Comparison of ENCODE assay signal across 8 cellular contexts in the genomic region with DNA sequence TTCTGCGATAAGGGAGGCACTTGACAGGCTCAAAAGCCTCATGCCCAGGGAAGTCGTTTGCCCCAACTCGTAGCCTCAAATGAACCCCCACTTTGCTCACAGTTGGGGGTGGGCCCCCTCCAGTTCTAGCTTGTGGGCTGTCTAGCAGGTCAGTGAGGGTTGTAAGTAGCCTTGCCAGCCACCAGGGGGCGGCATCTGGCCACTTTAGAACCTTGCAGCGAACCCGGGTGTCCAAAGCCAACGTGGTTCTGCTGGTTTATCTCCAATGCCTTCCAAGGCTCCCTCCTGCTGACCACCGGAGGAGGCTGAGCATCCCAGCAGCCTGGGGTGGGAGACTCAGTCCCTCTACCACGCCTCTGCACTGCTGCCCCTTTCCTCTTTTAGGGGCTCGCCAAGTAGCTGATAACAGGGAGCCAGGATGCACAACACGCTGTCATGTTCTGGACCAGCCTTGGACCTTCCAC. TPM values are rescaled to one million over a fixed set of nuclear protein-coding genes. Genes with fewer than 3 reads are reported as not detected.
DNase-seq lines count a peak whose midpoint lies in the region; ATAC-seq and TF ChIP-seq lines count a peak whose summit lies in the region.

No MANE protein-coding gene starts in this region.

- TF ChIP-seq CTCF in AG04450 (IDR thresholded peaks at IDR 0.05; ENCODE audit: low read depth, low read length) (peak; percentile 89), HL-60 (IDR thresholded peaks at IDR 0.05; ENCODE audit: insufficient read depth, low read length) (peak; percentile 81), PC-3 (conservative IDR thresholded peaks at IDR 0.05; ENCODE audit: low read depth, low read length) (peak; percentile 92), neutrophil (IDR thresholded peaks at IDR 0.05) (peak; percentile 92)

- H3K27me3 ChIP-seq in AG04450 (ENCODE audit: control insufficient read depth, insufficient read depth, low read length), result peaks cover 9% of the 10 kb centered on the region
- no peaks in the 10 kb centered on the region for H3K27me3 ChIP-seq in HL-60 (ENCODE audit: insufficient read depth, poor library complexity, severe bottlenecking)
- H3K27me3 ChIP-seq in PC-3 (ENCODE audit: low read length), result no peaks in the 10 kb centered on the region
- no peaks in the 10 kb centered on the region for H3K27me3 ChIP-seq in neutrophil

- H3K9me2 ChIP-seq in PC-3 (replicated peaks; ENCODE audit: low read length), result no peaks in the 10 kb centered on the region

- ATAC-seq in GM18858 (IDR thresholded peaks at IDR 0.05; ENCODE audit: unreplicated experiment) (peak; percentile 83), PC-3 (peak; percentile 94)

- H3K27ac ChIP-seq in AG04450 (ENCODE audit: low read depth, low read length) (no peak overlapping the region), HL-60 (replicated peaks) (no peak overlapping the region), PC-3 (ENCODE audit: low read length) (no peak overlapping the region), neutrophil (no peak overlapping the region)

- H3K9me3 ChIP-seq in AG04450 (ENCODE audit: control insufficient read depth, insufficient read depth, low read length) (no peaks in the 10 kb centered on the region), PC-3 (ENCODE audit: low read length) (no peaks in the 10 kb centered on the region), neutrophil (no peaks in the 10 kb centered on the region)

- POLR2A ChIA-PET in AG04450 (lab: Yijun Ruan, JAX) (no interaction called here), PC-3 (lab: Charles Lee; ENCODE audit: unreplicated experiment) (no interaction called here)

- DNase-seq in AG04450 (ENCODE audit: low read depth, low spot score), result peak; percentile 50
- peak; percentile 49 to 63 for DNase-seq in HL-60 (ENCODE audit: low read depth in 1 of 2, low spot score in 1 of 2)
- peak; percentile 78 for DNase-seq in PC-3
- DNase-seq in activated T-cell treated with anti-CD3 and anti-CD28 coated beads, Interleukin-2, amount 50 U/mL, for 48 hours, result peak; percentile 80 to 85
- peak; percentile 68 for DNase-seq in fibroblast of the conjunctiva (ENCODE audit: low read depth)
- peak; percentile 48 for DNase-seq in stromal cell of bone marrow (ENCODE audit: low read depth)

- no TSS peak for BruUV-seq in PC-3 (replicated peaks; lab: Mats Ljungman, UMichigan)

- intact Hi-C loops in PC-3 (cut with micrococcal nuclease), result loop anchor here (1.0 to 5.0 kb wide), 5 partner anchors 99 to 449 kb away; a partner anchor contains a TSS

- H3K36me3 ChIP-seq in PC-3 (ENCODE audit: low read depth, low read length) (no peaks in the 10 kb centered on the region), neutrophil (no peaks in the 10 kb centered on the region)

- CTCF ChIA-PET in AG04450 (lab: Charles Lee), result interaction anchor here (0.6 to 6.3 kb wide), 24 partner anchors 9 to 450 kb away, joined by 3 to 98 read pairs (median 4); a partner anchor contains a TSS
- CTCF ChIA-PET in PC-3 (lab: Charles Lee), result interaction anchor here (0.6 to 1.0 kb wide), 3 partner anchors 97 to 160 kb away, joined by 3 to 5 read pairs (median 3); a partner anchor contains a TSS

- peaks cover under 1% of the 10 kb centered on the region; the same call in 1 of the 2 replicates for H3K4me1 ChIP-seq in PC-3 (ENCODE audit: insufficient read depth, low read length)
- H3K4me1 ChIP-seq in neutrophil (ENCODE audit: control insufficient read depth in 1 of 2, insufficient read depth in 1 of 2, low read depth in 1 of 2, low read length in 1 of 2), result peaks cover 15 to 16% of the 10 kb centered on the region in 2 experiments

- peak overlapping the region; percentile 54; the same call in 1 of the 2 replicates for H2AFZ ChIP-seq in PC-3 (ENCODE audit: low read length)

- H3F3A ChIP-seq in PC-3 (ENCODE audit: low read length, unreplicated experiment), result no peaks in the 10 kb centered on the region

- H3K4me3 ChIP-seq in AG04450 (ENCODE audit: low read depth, low read length), result no peak overlapping the region
- no peak overlapping the region for H3K4me3 ChIP-seq in HL-60 (replicated peaks; ENCODE audit: insufficient read depth, low read length)
- H3K4me3 ChIP-seq in PC-3 (ENCODE audit: low read length), result no peak overlapping the region
- no peak overlapping the region for H3K4me3 ChIP-seq in neutrophil (ENCODE audit: low read depth in 1 of 2, low read length in 1 of 2)

- no peaks in the 10 kb centered on the region for H4K20me1 ChIP-seq in PC-3 (ENCODE audit: low read length)

- H3K4me2 ChIP-seq in PC-3 (ENCODE audit: low read length), result peak overlapping the region; percentile 35; the same call in 1 of the 2 replicates

- no peaks in the 10 kb centered on the region for H3K79me2 ChIP-seq in PC-3 (ENCODE audit: low read length)

- no peak overlapping the region for H3K9ac ChIP-seq in PC-3 (ENCODE audit: low read length)

RNA-seq across cellular contexts. Expression of a gene that starts 9.2 kb away (rescaled TPM):
- polyA plus RNA-seq in AG04450 (2011; rRNA removed), result 13.2 and 14.3 TPM in 2 replicates
- 25.4 and 29.4 TPM in 2 replicates for polyA minus RNA-seq in AG04450 (2011; rRNA and poly(A)+ RNA removed)
- total RNA-seq in PC-3 (2014; rRNA removed), result 18.7 and 26.8 TPM in 2 replicates

RNA-seq across cellular contexts. Expression of a gene that starts 43.0 kb away (rescaled TPM):
- polyA plus RNA-seq in AG04450 (2011; rRNA removed), result 17.9 and 22.8 TPM in 2 replicates
- 5.4 and 6.5 TPM in 2 replicates for polyA minus RNA-seq in AG04450 (2011; rRNA and poly(A)+ RNA removed)
- total RNA-seq in PC-3 (2014; rRNA removed), result 42.9 and 46.0 TPM in 2 replicates
